Comparison of ENCODE assay signal across 10 cellular contexts in genomic region chr7:97973206-97973658, GRCh38. TPM values are rescaled to one million over a fixed set of nuclear protein-coding genes. Genes with fewer than 3 reads are reported as not detected.
DNase-seq lines count a peak whose midpoint lies in the region; ATAC-seq and TF ChIP-seq lines count a peak whose summit lies in the region.
"Had no signal": no experiment of that assay in that cellular context is flagged by ENCODE, and none has a peak within 500 bp of the region (broad histone marks: within the 10 kb centered on the region; RNA-seq: fewer than 3 reads in every experiment).

No MANE protein-coding gene starts in this region.

- H3K9me3 Mint-ChIP-seq in IgD-negative memory B cell, result no peaks in the 10 kb centered on the region
- H3K9me3 Mint-ChIP-seq in T-helper 2 cell treated with Interferon-gamma antibody and Interleukin-4, amounts not matched to agents 5 μg/mL and 100 μg/mL, for 36 hours, result no peaks in the 10 kb centered on the region

- H3K36me3 Mint-ChIP-seq in IgD-negative memory B cell, result peaks cover 4% of the 10 kb centered on the region
- H3K36me3 Mint-ChIP-seq in T-helper 2 cell treated with Interferon-gamma antibody and Interleukin-4, amounts not matched to agents 5 μg/mL and 100 μg/mL, for 36 hours (ENCODE audit: low read depth), result peaks cover 14% of the 10 kb centered on the region

- no peak overlapping the region for H3K4me3 ChIP-seq in foreskin fibroblast (ENCODE audit: low read depth in 1 of 2, low read length in 2 of 2)

- peaks cover 4% of the 10 kb centered on the region for H3K27me3 Mint-ChIP-seq in IgD-negative memory B cell
- no peaks in the 10 kb centered on the region for H3K27me3 Mint-ChIP-seq in T-helper 2 cell treated with Interferon-gamma antibody and Interleukin-4, amounts not matched to agents 5 μg/mL and 100 μg/mL, for 36 hours (ENCODE audit: low read depth)

- H3K4me1 Mint-ChIP-seq in IgD-negative memory B cell, result peaks cover 6 to 15% (median 11%) of the 10 kb centered on the region in 3 donors
- peaks cover 9% of the 10 kb centered on the region for H3K4me1 Mint-ChIP-seq in T-helper 2 cell treated with Interferon-gamma antibody and Interleukin-4, amounts not matched to agents 5 μg/mL and 100 μg/mL, for 36 hours (ENCODE audit: low read depth)

- peak overlapping the region in 3 of 4 donors; percentile 35 to 93 (median 60) for H3K4me3 Mint-ChIP-seq in IgD-negative memory B cell
- H3K4me3 Mint-ChIP-seq in T-helper 2 cell treated with Interferon-gamma antibody and Interleukin-4, amounts not matched to agents 5 μg/mL and 100 μg/mL, for 36 hours, result no peak overlapping the region

- ATAC-seq in HG03571 (IDR thresholded peaks at IDR 0.05; ENCODE audit: unreplicated experiment), result no peak

- peak overlapping the region in 1 of 3 donors; percentile 21 for H3K27ac Mint-ChIP-seq in IgD-negative memory B cell
- H3K27ac Mint-ChIP-seq in T-helper 2 cell treated with Interferon-gamma antibody and Interleukin-4, amounts not matched to agents 5 μg/mL and 100 μg/mL, for 36 hours, result no peak overlapping the region

- TF ChIP-seq CTCF in foreskin fibroblast (IDR thresholded peaks at IDR 0.05; ENCODE audit: low read depth, low read length), result no peak

- DNase-seq in COR-L47 (lab: John Stamatoyannopoulos, UW) (peak; percentile 87), SHP77 treated with DMSO at 0.1 percent for 48 hours (lab: John Stamatoyannopoulos, UW) (peak; percentile 90), iPS-NIHi7 (ENCODE audit: extremely low spot score) (peak; percentile 81), foreskin fibroblast (no peak), A172 (ENCODE audit: low spot score) (no peak)
- DNase-seq in T-helper 2 cell treated with Interferon-gamma antibody and Interleukin-4, amounts not matched to agents 5 μg/mL and 100 μg/mL, for 36 hours (ENCODE audit: low spot score), result no peak
- DNase-seq: colonic mucosa, left ventricle myocardium superior had no signal

RNA-seq across cellular contexts. Expression of gene OCM2, which starts 16.8 kb away (rescaled TPM):
- not detected for polyA plus RNA-seq in IgD-negative memory B cell
- total RNA-seq in A172 (2014; rRNA removed; shearing (Covaris generic)), result not detected in 2 replicates
- total RNA-seq: colonic mucosa, left ventricle myocardium superior had no signal

Comparison
In these comparisons a context has a peak if more than half of its experiments do, and no peak if none do; other contexts are left out.
1. DNase-seq: peak in COR-L47 (single experiment), SHP77 treated with DMSO at 0.1 percent for 48 hours (single experiment) and iPS-NIHi7 (single experiment); none in foreskin fibroblast (0 of 2), T-helper 2 cell treated with Interferon-gamma antibody and Interleukin-4, amounts not matched to agents 5 μg/mL and 100 μg/mL, for 36 hours (single experiment) and A172 (single experiment).